In the genomic region with DNA sequence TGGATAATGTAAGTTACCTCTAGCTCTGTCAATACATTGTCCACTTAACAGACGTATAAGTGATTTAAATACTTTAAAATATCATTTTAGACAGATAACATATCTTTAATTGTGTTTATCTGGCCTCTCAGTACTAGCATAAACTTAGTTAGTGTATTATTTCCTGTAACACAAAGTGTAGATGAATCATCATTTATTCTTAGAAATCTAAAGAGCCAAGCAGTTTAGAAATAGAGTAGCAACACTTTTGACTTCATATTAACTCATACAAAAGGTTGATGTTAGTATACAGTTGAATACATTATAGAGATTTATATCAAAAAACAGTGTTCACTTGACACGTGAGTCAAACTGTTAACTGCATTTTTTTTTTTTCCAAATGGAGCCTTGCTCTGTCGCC, we compare ENCODE assay signal across 1 cellular context.
TF ChIP-seq lines count a peak whose summit lies in the region.

No MANE protein-coding gene starts in this region.

TF ChIP-seq in endothelial cell of umbilical vein, 7 proteins besides CTCF, POLR2A, EP300 and RAD21:
- TF ChIP-seq GATA2 (IDR thresholded peaks at IDR 0.05; ENCODE audit: insufficient read depth, insufficient read length, low read depth, low read length): no peak
- no peak for TF ChIP-seq MYC (IDR thresholded peaks at IDR 0.05; ENCODE audit: low read depth, low read length)
- TF ChIP-seq EZH2 (IDR thresholded peaks at IDR 0.05; ENCODE audit: borderline replicate concordance, low read depth, low read length, severe bottlenecking): no peak
- TF ChIP-seq, protein P1, sequence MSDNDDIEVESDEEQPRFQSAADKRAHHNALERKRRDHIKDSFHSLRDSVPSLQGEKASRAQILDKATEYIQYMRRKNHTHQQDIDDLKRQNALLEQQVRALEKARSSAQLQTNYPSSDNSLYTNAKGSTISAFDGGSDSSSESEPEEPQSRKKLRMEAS (IDR thresholded peaks at IDR 0.05; ENCODE audit: insufficient read depth, insufficient read length): no peak
- peak; percentile 41 for TF ChIP-seq FOS (IDR thresholded peaks at IDR 0.05; ENCODE audit: borderline replicate concordance, insufficient read depth, low read length)
- peak; percentile 45 for TF ChIP-seq JUN (IDR thresholded peaks at IDR 0.05; ENCODE audit: borderline replicate concordance, insufficient read depth, insufficient read length, low read depth)
- no peak for TF ChIP-seq POLR2AphosphoS5 (IDR thresholded peaks at IDR 0.05; ENCODE audit: insufficient read depth, low read depth, low read length)
